In genomic region chr5:56814361-56814962, GRCh38 we compare ENCODE assay signal across 8 cellular contexts. TPM values are rescaled to one million over a fixed set of nuclear protein-coding genes. Genes with fewer than 3 reads are reported as not detected.
DNase-seq lines count a peak whose midpoint lies in the region; ATAC-seq and TF ChIP-seq lines count a peak whose summit lies in the region.

No MANE protein-coding gene starts in this region.

- H3K4me3 Mint-ChIP-seq in CD14-positive monocyte (peak overlapping the region; percentile 88 to 93), IgD-negative memory B cell (peak overlapping the region; percentile 90 to 96 (median 94)), naive B cell (peak overlapping the region; percentile 93 to 96 (median 94))

- H3K4me1 Mint-ChIP-seq in CD14-positive monocyte, result peaks cover 37% of the 10 kb centered on the region
- H3K4me1 Mint-ChIP-seq in IgD-negative memory B cell, result peaks cover 19 to 29% (median 27%) of the 10 kb centered on the region in 3 donors
- peaks cover 33 to 42% (median 38%) of the 10 kb centered on the region in 3 donors for H3K4me1 Mint-ChIP-seq in naive B cell

- peak; percentile 38 for ATAC-seq in esophagus mucosa
- peak; percentile 6 to 9 for ATAC-seq in naive B cell (ENCODE audit: low read depth in 2 of 2)
- ATAC-seq in GM21447 (IDR thresholded peaks at IDR 0.05; ENCODE audit: unreplicated experiment), result no peak
- no peak for ATAC-seq in HG03159 (IDR thresholded peaks at IDR 0.05; ENCODE audit: unreplicated experiment)

- H3K27ac Mint-ChIP-seq in CD14-positive monocyte, result peak overlapping the region; percentile 91 to 98 (median 94)
- peak overlapping the region; percentile 94 to 99 (median 95) for H3K27ac Mint-ChIP-seq in IgD-negative memory B cell
- peak overlapping the region; percentile 97 to 98 (median 97) for H3K27ac Mint-ChIP-seq in naive B cell

- peak; percentile 61 for DNase-seq in CD14-positive monocyte (ENCODE audit: low spot score)
- peak; percentile 65 for DNase-seq in activated CD8-positive, alpha-beta memory T cell treated with anti-CD3 and anti-CD28 coated beads, Interleukin-2, amount 50 U/mL, for 48 hours
- no peak for DNase-seq in naive B cell
- no peak for DNase-seq in mesenteric fat pad (ENCODE audit: low spot score)

- TF ChIP-seq CTCF in CD14-positive monocyte (IDR thresholded peaks at IDR 0.05), result no peak

- H3K9me3 Mint-ChIP-seq in CD14-positive monocyte (no peaks in the 10 kb centered on the region), IgD-negative memory B cell (peaks cover 0 to 1% (median 0%) of the 10 kb centered on the region in 3 donors), naive B cell (no peaks in the 10 kb centered on the region)

- intact Hi-C loops in CD14-positive monocyte (cut with micrococcal nuclease), result loop anchor here (5.0 to 10.0 kb wide), 4 partner anchors 77 to 400 kb away; no protein-coding TSS in a partner anchor

- H3K36me3 Mint-ChIP-seq in CD14-positive monocyte (peaks cover 4 to 6% of the 10 kb centered on the region in 2 donors), IgD-negative memory B cell (no peaks in the 10 kb centered on the region), naive B cell (no peaks in the 10 kb centered on the region)

- H3K27me3 Mint-ChIP-seq in CD14-positive monocyte (ENCODE audit: low read depth in 3 of 3), result no peaks in the 10 kb centered on the region
- no peaks in the 10 kb centered on the region for H3K27me3 Mint-ChIP-seq in IgD-negative memory B cell
- no peaks in the 10 kb centered on the region for H3K27me3 Mint-ChIP-seq in naive B cell

RNA-seq across cellular contexts. Expression of gene MAP3K1, which starts 0.9 kb away (rescaled TPM):
- polyA plus RNA-seq in CD14-positive monocyte (10 to 100 TPM; 44.7 to 45.6 TPM), IgD-negative memory B cell (69.8 TPM), naive B cell (ENCODE audit: low read depth in 6 of 6) (100 to 1,000 TPM in 1 of 6 donors, 10 to 100 TPM in 5; 39.8 to 106 (median 90.2) TPM)
- total RNA-seq in esophagus mucosa (15.5 TPM), mesenteric fat pad (16.5 TPM)

Comparison
In these comparisons a context has a peak if more than half of its experiments do, and no peak if none do; other contexts are left out.
1. DNase-seq: peak in CD14-positive monocyte (single experiment) and activated CD8-positive, alpha-beta memory T cell treated with anti-CD3 and anti-CD28 coated beads, Interleukin-2, amount 50 U/mL, for 48 hours (single experiment); none in naive B cell (single experiment) and mesenteric fat pad (single experiment).
2. ATAC-seq: peak in esophagus mucosa (single experiment) and naive B cell (2 of 2); none in GM21447 (single experiment) and HG03159 (single experiment).
3. Peak in every context shown above with its lines, with median percentiles within 50 percentile points of each other: H3K27ac Mint-ChIP-seq and H3K4me3 Mint-ChIP-seq.